8 cellular contexts compared by ENCODE assay signal in the genomic region with DNA sequence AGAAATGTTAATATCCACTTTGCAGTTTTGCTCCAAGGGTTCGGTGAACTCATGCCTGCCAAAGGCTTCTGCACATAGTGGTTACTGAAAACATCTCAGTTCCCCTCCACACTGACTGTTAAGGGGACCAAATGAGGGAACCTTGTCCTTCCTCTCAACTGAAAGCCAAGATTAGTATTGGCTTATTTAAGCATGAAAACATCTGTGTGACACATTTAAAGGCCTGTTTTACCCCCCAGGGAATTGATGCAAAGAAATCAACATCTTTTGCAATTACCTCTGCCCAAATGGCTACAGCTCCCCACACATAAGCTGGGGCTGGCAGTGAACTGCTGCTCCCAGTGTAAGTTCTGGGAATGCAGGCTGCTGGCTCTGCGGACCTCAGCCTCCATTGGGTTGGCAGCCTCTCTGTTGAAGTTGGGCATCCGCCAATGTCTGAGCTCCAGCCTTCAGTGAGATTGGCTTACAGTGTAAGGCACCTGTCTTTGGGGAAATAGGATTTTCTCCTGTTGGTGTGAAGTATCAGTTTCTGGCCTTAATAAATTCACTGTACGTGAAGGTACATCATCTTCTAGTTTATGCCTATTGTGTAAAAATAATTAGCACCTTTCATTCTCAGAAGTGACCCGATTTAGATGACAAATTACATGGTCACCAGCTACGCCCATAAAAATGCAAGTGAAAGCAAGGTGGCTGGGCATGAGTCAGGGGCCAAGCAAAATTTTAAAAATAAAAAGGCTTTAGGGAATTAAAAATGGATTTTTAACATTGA.
DNase-seq lines count a peak whose midpoint lies in the region; ATAC-seq and TF ChIP-seq lines count a peak whose summit lies in the region.

No MANE protein-coding gene starts in this region.

- H3K4me3 ChIP-seq in left ventricle myocardium inferior = no peak overlapping the region

- H3K4me1 ChIP-seq in left ventricle myocardium inferior = peaks cover 42% of the 10 kb centered on the region

- H3K36me3 ChIP-seq in left ventricle myocardium inferior = peaks cover 28% of the 10 kb centered on the region

- intact Hi-C loops in left ventricle myocardium inferior (cut with micrococcal nuclease) = no loop called here
- intact Hi-C loops in natural killer cell (cut with micrococcal nuclease) = no loop called here

- DNase-seq in G401 (ENCODE audit: low spot score) (peak; percentile 90), NCI-H1105 (lab: John Stamatoyannopoulos, UW) (peak; percentile 11), left ventricle myocardium inferior (peak; percentile 67), progenitor cell of endocrine pancreas (ENCODE audit: low spot score, unreplicated experiment) (no peak), natural killer cell (no peak)
- DNase-seq in activated T-cell treated with anti-CD3 and anti-CD28 coated beads, Interleukin-2, amount 50 U/mL, for 72 hours = no peak
- no peak for DNase-seq in stimulated activated CD4-positive, alpha-beta T cell treated with anti-CD3 and anti-CD28 coated beads, Interleukin-4, amount 100 ng/mL, for 4 hours

- H3K4me3 Mint-ChIP-seq in activated T-cell treated with anti-CD3 and anti-CD28 coated beads, Interleukin-2, amount 50 U/mL, for 72 hours = no peak overlapping the region
- H3K4me3 Mint-ChIP-seq in progenitor cell of endocrine pancreas (ENCODE audit: low read depth) (no peak overlapping the region), natural killer cell (no peak overlapping the region)

- in situ Hi-C loops in G401 (cut with HindIII; ENCODE audit: low sequenced_read_pairs) = no loop called here

- H3K27me3 Mint-ChIP-seq in activated T-cell treated with anti-CD3 and anti-CD28 coated beads, Interleukin-2, amount 50 U/mL, for 72 hours (ENCODE audit: low read depth) = no peaks in the 10 kb centered on the region
- H3K27me3 Mint-ChIP-seq in progenitor cell of endocrine pancreas = no peaks in the 10 kb centered on the region
- no peaks in the 10 kb centered on the region for H3K27me3 Mint-ChIP-seq in natural killer cell (ENCODE audit: low read depth in 2 of 2)

- no peaks in the 10 kb centered on the region for H3K4me1 Mint-ChIP-seq in activated T-cell treated with anti-CD3 and anti-CD28 coated beads, Interleukin-2, amount 50 U/mL, for 72 hours (ENCODE audit: low read depth)
- H3K4me1 Mint-ChIP-seq in progenitor cell of endocrine pancreas (ENCODE audit: low read depth) = peaks cover 22% of the 10 kb centered on the region
- no peaks in the 10 kb centered on the region for H3K4me1 Mint-ChIP-seq in natural killer cell

- H3K27ac Mint-ChIP-seq in activated T-cell treated with anti-CD3 and anti-CD28 coated beads, Interleukin-2, amount 50 U/mL, for 72 hours = no peak overlapping the region
- H3K27ac Mint-ChIP-seq in progenitor cell of endocrine pancreas = no peak overlapping the region
- H3K27ac Mint-ChIP-seq in natural killer cell = no peak overlapping the region

- no peaks in the 10 kb centered on the region for H3K9me3 Mint-ChIP-seq in activated T-cell treated with anti-CD3 and anti-CD28 coated beads, Interleukin-2, amount 50 U/mL, for 72 hours
- H3K9me3 Mint-ChIP-seq in progenitor cell of endocrine pancreas (ENCODE audit: low read depth) = no peaks in the 10 kb centered on the region
- H3K9me3 Mint-ChIP-seq in natural killer cell = no peaks in the 10 kb centered on the region

- H3K27ac ChIP-seq in left ventricle myocardium inferior (replicated peaks) = no peak overlapping the region

- TF ChIP-seq CTCF in left ventricle myocardium inferior (IDR thresholded peaks at IDR 0.05; ENCODE audit: borderline replicate concordance) (peak; percentile 32), progenitor cell of endocrine pancreas (IDR thresholded peaks at IDR 0.05; ENCODE audit: unreplicated experiment) (no peak), natural killer cell (IDR thresholded peaks at IDR 0.05) (no peak)

- no peaks in the 10 kb centered on the region for H3K9me3 ChIP-seq in left ventricle myocardium inferior (replicated peaks)

- ATAC-seq in GM21717 (IDR thresholded peaks at IDR 0.05; ENCODE audit: unreplicated experiment) (peak; percentile 59), natural killer cell (no peak)
- ATAC-seq in activated T-cell treated with anti-CD3 and anti-CD28 coated beads, Interleukin-2, amount 50 U/mL, for 72 hours (replicated peaks in 1 of 2) = no peak

- H3K27me3 ChIP-seq in left ventricle myocardium inferior (ENCODE audit: low read depth) = no peaks in the 10 kb centered on the region

- no peaks in the 10 kb centered on the region for H3K36me3 Mint-ChIP-seq in activated T-cell treated with anti-CD3 and anti-CD28 coated beads, Interleukin-2, amount 50 U/mL, for 72 hours (ENCODE audit: insufficient read depth in 2 of 2)
- H3K36me3 Mint-ChIP-seq in progenitor cell of endocrine pancreas (ENCODE audit: insufficient read depth) (peaks cover 37% of the 10 kb centered on the region), natural killer cell (no peaks in the 10 kb centered on the region)

Comparison
In these comparisons a context has a peak if more than half of its experiments do, and no peak if none do; other contexts are left out.
1. DNase-seq: peak in G401 (single experiment), NCI-H1105 (single experiment) and left ventricle myocardium inferior (single experiment); none in activated T-cell treated with anti-CD3 and anti-CD28 coated beads, Interleukin-2, amount 50 U/mL, for 72 hours (0 of 2), progenitor cell of endocrine pancreas (single experiment), natural killer cell (single experiment) and stimulated activated CD4-positive, alpha-beta T cell treated with anti-CD3 and anti-CD28 coated beads, Interleukin-4, amount 100 ng/mL, for 4 hours (0 of 2).